1 cellular context compared by ENCODE assay signal in the genomic region with DNA sequence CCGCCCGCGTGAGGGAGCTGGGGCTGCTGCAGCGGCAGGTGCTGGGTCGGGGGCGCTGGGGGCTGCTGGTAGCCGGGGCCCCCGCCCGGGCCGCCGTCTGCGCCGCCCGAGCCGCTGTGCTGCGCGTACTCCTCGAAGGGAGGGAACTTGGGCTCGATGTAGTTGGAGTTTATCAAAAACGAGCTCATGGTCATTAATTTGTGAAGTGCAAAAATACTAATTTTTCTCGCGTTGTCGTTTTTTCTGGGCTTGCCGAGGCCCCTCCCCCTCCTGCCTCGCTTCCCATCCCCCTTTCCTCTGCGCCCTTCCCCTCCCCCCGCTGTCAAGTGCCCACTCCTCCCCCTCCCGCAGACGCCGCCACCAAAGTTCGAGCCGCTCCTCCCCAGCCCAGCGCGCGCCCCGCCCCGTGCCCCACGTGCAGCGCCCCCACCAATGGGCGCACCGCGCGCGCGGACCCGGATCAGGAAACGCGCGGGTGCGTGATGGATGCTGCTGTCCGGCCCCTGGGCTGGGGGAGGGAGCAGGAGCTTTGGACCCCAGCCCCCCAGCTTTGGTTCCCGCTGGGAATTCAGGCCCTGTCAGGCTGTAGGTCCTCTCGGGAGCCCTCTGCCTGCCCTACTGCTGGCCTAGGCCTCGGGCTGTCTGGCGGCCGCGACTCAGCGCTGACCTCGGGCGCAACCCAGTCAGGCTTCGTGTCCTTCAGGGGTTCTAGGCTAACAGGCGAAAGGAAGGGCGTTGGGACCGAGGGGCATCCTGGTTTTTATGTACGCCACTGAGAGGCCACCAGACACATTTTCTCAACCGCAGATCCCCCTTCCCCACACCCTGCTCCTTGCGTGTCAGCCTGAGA.
TF ChIP-seq lines count a peak whose summit lies in the region.

A gene (minus strand): TSS at position 218 of the 850 bp plus-strand sequence. CDS start 24 bp downstream, at position 194.

TF ChIP-seq in GM12878, 131 proteins besides CTCF, POLR2A, EP300 and RAD21 (continued from another document):
- TF ChIP-seq HDAC6 (IDR thresholded peaks at IDR 0.05; ENCODE audit: unreplicated experiment): no peak
- TF ChIP-seq, protein P1, sequence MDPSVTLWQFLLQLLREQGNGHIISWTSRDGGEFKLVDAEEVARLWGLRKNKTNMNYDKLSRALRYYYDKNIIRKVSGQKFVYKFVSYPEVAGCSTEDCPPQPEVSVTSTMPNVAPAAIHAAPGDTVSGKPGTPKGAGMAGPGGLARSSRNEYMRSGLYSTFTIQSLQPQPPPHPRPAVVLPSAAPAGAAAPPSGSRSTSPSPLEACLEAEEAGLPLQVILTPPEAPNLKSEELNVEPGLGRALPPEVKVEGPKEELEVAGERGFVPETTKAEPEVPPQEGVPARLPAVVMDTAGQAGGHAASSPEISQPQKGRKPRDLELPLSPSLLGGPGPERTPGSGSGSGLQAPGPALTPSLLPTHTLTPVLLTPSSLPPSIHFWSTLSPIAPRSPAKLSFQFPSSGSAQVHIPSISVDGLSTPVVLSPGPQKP (IDR thresholded peaks at IDR 0.05; ENCODE audit: low read depth, low read length): no peak
- no peak for TF ChIP-seq TBL1XR1 (IDR thresholded peaks at IDR 0.05; ENCODE audit: low read depth, low read length)
- TF ChIP-seq, protein P2, sequence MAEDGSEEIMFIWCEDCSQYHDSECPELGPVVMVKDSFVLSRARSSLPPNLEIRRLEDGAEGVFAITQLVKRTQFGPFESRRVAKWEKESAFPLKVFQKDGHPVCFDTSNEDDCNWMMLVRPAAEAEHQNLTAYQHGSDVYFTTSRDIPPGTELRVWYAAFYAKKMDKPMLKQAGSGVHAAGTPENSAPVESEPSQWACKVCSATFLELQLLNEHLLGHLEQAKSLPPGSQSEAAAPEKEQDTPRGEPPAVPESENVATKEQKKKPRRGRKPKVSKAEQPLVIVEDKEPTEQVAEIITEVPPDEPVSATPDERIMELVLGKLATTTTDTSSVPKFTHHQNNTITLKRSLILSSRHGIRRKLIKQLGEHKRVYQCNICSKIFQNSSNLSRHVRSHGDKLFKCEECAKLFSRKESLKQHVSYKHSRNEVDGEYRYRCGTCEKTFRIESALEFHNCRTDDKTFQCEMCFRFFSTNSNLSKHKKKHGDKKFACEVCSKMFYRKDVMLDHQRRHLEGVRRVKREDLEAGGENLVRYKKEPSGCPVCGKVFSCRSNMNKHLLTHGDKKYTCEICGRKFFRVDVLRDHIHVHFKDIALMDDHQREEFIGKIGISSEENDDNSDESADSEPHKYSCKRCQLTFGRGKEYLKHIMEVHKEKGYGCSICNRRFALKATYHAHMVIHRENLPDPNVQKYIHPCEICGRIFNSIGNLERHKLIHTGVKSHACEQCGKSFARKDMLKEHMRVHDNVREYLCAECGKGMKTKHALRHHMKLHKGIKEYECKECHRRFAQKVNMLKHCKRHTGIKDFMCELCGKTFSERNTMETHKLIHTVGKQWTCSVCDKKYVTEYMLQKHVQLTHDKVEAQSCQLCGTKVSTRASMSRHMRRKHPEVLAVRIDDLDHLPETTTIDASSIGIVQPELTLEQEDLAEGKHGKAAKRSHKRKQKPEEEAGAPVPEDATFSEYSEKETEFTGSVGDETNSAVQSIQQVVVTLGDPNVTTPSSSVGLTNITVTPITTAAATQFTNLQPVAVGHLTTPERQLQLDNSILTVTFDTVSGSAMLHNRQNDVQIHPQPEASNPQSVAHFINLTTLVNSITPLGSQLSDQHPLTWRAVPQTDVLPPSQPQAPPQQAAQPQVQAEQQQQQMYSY (CRISPR knock-in tag; IDR thresholded peaks at IDR 0.05): no peak
- TF ChIP-seq SUZ12 (IDR thresholded peaks at IDR 0.05; ENCODE audit: unreplicated experiment): no peak
- TF ChIP-seq, protein P3, sequence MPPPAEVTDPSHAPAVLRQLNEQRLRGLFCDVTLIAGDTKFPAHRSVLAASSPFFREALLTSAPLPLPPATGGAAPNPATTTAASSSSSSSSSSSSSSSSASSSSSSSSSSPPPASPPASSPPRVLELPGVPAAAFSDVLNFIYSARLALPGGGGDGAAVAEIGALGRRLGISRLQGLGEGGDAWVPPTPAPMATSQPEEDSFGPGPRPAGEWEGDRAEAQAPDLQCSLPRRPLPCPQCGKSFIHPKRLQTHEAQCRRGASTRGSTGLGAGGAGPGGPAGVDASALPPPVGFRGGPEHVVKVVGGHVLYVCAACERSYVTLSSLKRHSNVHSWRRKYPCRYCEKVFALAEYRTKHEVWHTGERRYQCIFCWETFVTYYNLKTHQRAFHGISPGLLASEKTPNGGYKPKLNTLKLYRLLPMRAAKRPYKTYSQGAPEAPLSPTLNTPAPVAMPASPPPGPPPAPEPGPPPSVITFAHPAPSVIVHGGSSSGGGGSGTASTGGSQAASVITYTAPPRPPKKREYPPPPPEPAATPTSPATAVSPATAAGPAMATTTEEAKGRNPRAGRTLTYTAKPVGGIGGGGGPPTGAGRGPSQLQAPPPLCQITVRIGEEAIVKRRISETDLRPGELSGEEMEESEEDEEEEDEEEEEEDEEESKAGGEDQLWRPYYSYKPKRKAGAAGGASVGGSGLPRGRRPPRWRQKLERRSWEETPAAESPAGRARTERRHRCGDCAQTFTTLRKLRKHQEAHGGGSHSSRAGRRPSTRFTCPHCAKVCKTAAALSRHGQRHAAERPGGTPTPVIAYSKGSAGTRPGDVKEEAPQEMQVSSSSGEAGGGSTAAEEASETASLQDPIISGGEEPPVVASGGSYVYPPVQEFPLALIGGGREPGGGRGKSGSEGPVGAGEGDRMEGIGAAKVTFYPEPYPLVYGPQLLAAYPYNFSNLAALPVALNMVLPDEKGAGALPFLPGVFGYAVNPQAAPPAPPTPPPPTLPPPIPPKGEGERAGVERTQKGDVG (CRISPR knock-in tag; IDR thresholded peaks at IDR 0.05): no peak
- TF ChIP-seq, protein P4, sequence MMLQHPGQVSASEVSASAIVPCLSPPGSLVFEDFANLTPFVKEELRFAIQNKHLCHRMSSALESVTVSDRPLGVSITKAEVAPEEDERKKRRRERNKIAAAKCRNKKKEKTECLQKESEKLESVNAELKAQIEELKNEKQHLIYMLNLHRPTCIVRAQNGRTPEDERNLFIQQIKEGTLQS (IDR thresholded peaks at IDR 0.05; ENCODE audit: borderline replicate concordance, extremely low read depth, low read depth, low read length): peak; percentile 68; the same call in 1 of the 2 replicates
- TF ChIP-seq NFYA (IDR thresholded peaks at IDR 0.05; ENCODE audit: borderline replicate concordance, low read depth, low read length): no peak
- TF ChIP-seq IKZF2 (IDR thresholded peaks at IDR 0.05): no peak
- no peak for TF ChIP-seq ZNF274 (IDR thresholded peaks at IDR 0.05; ENCODE audit: insufficient read depth, insufficient read length)
- TF ChIP-seq, protein P5, sequence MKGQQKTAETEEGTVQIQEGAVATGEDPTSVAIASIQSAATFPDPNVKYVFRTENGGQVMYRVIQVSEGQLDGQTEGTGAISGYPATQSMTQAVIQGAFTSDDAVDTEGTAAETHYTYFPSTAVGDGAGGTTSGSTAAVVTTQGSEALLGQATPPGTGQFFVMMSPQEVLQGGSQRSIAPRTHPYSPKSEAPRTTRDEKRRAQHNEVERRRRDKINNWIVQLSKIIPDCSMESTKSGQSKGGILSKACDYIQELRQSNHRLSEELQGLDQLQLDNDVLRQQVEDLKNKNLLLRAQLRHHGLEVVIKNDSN (IDR thresholded peaks at IDR 0.05; ENCODE audit: borderline replicate concordance, extremely low read length, insufficient read depth, low read depth, low read length): peak; percentile 96
- no peak for TF ChIP-seq PML (IDR thresholded peaks at IDR 0.05; ENCODE audit: low read length)
- TF ChIP-seq IRF4 (IDR thresholded peaks at IDR 0.05; ENCODE audit: low read depth, low read length): no peak
- TF ChIP-seq ZZZ3 (IDR thresholded peaks at IDR 0.05; ENCODE audit: control insufficient read depth, insufficient read length, low read depth): no peak
- TF ChIP-seq HDAC2 (IDR thresholded peaks at IDR 0.05): no peak
TF ChIP-seq in GM12878: peak in this region for 3.
